16 cellular contexts compared by ENCODE assay signal in genomic region chr5:179154991-179155955, GRCh38.
DNase-seq lines count a peak whose midpoint lies in the region; ATAC-seq and TF ChIP-seq lines count a peak whose summit lies in the region.
"Had no signal": no experiment of that assay in that cellular context is flagged by ENCODE, and none has a peak within 500 bp of the region (broad histone marks: within the 10 kb centered on the region; RNA-seq: fewer than 3 reads in every experiment).

No MANE protein-coding gene starts in this region.

- no peak for TF ChIP-seq CTCF in activated CD8-positive, alpha-beta T cell treated with anti-CD3 and anti-CD28 coated beads for 36 hours (IDR thresholded peaks at IDR 0.05)
- no peak for TF ChIP-seq CTCF in MM.1S (IDR thresholded peaks at IDR 0.05; ENCODE audit: low read length)
- TF ChIP-seq CTCF in WERI-Rb-1 (IDR thresholded peaks at IDR 0.05; ENCODE audit: low read depth, low read length), result no peak
- TF ChIP-seq CTCF in osteoblast (IDR thresholded peaks at IDR 0.05; ENCODE audit: extremely low read depth, low read depth, low read length), result no peak

- H3K9me3 ChIP-seq in MM.1S (replicated peaks; ENCODE audit: insufficient read depth, low read length) (no peaks in the 10 kb centered on the region), WERI-Rb-1 (ENCODE audit: severe bottlenecking) (no peaks in the 10 kb centered on the region), osteoblast (ENCODE audit: low read depth, low read length) (no peaks in the 10 kb centered on the region)

- H3K4me1 ChIP-seq in MM.1S (ENCODE audit: low read length) (peaks cover 16% of the 10 kb centered on the region), osteoblast (ENCODE audit: insufficient read depth, low read length) (no peaks in the 10 kb centered on the region)

- intact Hi-C loops in activated CD8-positive, alpha-beta T cell treated with anti-CD3 and anti-CD28 coated beads for 36 hours (cut with micrococcal nuclease), result no loop called here

- peak; percentile 37 for ATAC-seq in activated CD8-positive, alpha-beta T cell treated with anti-CD3 and anti-CD28 coated beads for 36 hours
- no peak for ATAC-seq in activated CD8-positive, alpha-beta T cell treated with anti-CD3 and anti-CD28 coated beads, Interleukin-2, amount 10 ng/mL, durations not matched to agents 7 days and 5 days
- ATAC-seq in GM18907 (IDR thresholded peaks at IDR 0.05; ENCODE audit: unreplicated experiment) (no peak), HG03442 (IDR thresholded peaks at IDR 0.05; ENCODE audit: unreplicated experiment) (no peak), HG03025 (IDR thresholded peaks at IDR 0.05; ENCODE audit: low FRiP score, unreplicated experiment) (no peak)
- ATAC-seq: activated T-helper 17 cell treated with anti-CD3 and anti-CD28 coated beads, Interleukin-2, amount 50 U/mL, for 72 hours had no signal

- H3K36me3 Mint-ChIP-seq in activated CD8-positive, alpha-beta T cell treated with anti-CD3 and anti-CD28 coated beads for 36 hours (ENCODE audit: low read depth), result no peaks in the 10 kb centered on the region
- H3K36me3 Mint-ChIP-seq in activated CD8-positive, alpha-beta T cell treated with anti-CD3 and anti-CD28 coated beads, Interleukin-2, amount 10 ng/mL, durations not matched to agents 7 days and 5 days (ENCODE audit: low read depth), result no peaks in the 10 kb centered on the region

- H3K4me3 Mint-ChIP-seq in activated CD8-positive, alpha-beta T cell treated with anti-CD3 and anti-CD28 coated beads for 36 hours, result no peak overlapping the region
- no peak overlapping the region for H3K4me3 Mint-ChIP-seq in activated CD8-positive, alpha-beta T cell treated with anti-CD3 and anti-CD28 coated beads, Interleukin-2, amount 10 ng/mL, durations not matched to agents 7 days and 5 days
- H3K4me3 Mint-ChIP-seq: activated T-helper 17 cell treated with anti-CD3 and anti-CD28 coated beads, Interleukin-2, amount 50 U/mL, for 72 hours; HFFc6 had no signal

- H3K36me3 ChIP-seq in MM.1S (replicated peaks; ENCODE audit: insufficient read depth, low read length) (no peaks in the 10 kb centered on the region), WERI-Rb-1 (no peaks in the 10 kb centered on the region), osteoblast (ENCODE audit: insufficient read depth, low read length) (peaks cover 72% of the 10 kb centered on the region)

- H3K4me1 Mint-ChIP-seq in activated CD8-positive, alpha-beta T cell treated with anti-CD3 and anti-CD28 coated beads for 36 hours (ENCODE audit: low read depth), result no peaks in the 10 kb centered on the region
- H3K4me1 Mint-ChIP-seq in activated CD8-positive, alpha-beta T cell treated with anti-CD3 and anti-CD28 coated beads, Interleukin-2, amount 10 ng/mL, durations not matched to agents 7 days and 5 days (ENCODE audit: low read depth), result no peaks in the 10 kb centered on the region
- H3K4me1 Mint-ChIP-seq: activated T-helper 17 cell treated with anti-CD3 and anti-CD28 coated beads, Interleukin-2, amount 50 U/mL, for 72 hours had no signal

- H3K27ac Mint-ChIP-seq in activated CD8-positive, alpha-beta T cell treated with anti-CD3 and anti-CD28 coated beads for 36 hours, result no peak overlapping the region
- no peak overlapping the region for H3K27ac Mint-ChIP-seq in activated CD8-positive, alpha-beta T cell treated with anti-CD3 and anti-CD28 coated beads, Interleukin-2, amount 10 ng/mL, durations not matched to agents 7 days and 5 days
- H3K27ac Mint-ChIP-seq: activated T-helper 17 cell treated with anti-CD3 and anti-CD28 coated beads, Interleukin-2, amount 50 U/mL, for 72 hours; HFFc6 had no signal

- H3K27ac ChIP-seq in MM.1S (ENCODE audit: low read length) (peak overlapping the region; percentile 65; the same call in 1 of the 2 replicates), WERI-Rb-1 (no peak overlapping the region), osteoblast (ENCODE audit: low read depth, low read length) (no peak overlapping the region)
- H3K27ac ChIP-seq: brain microvascular endothelial cell, VCaP had no signal

- no peaks in the 10 kb centered on the region for H3K27me3 Mint-ChIP-seq in activated CD8-positive, alpha-beta T cell treated with anti-CD3 and anti-CD28 coated beads for 36 hours
- no peaks in the 10 kb centered on the region for H3K27me3 Mint-ChIP-seq in activated CD8-positive, alpha-beta T cell treated with anti-CD3 and anti-CD28 coated beads, Interleukin-2, amount 10 ng/mL, durations not matched to agents 7 days and 5 days (ENCODE audit: low read depth)

- H3K9ac ChIP-seq in MM.1S (ENCODE audit: low read length), result peak overlapping the region; percentile 22; the same call in 1 of the 2 replicates

- CTCF ChIA-PET in activated CD8-positive, alpha-beta T cell treated with anti-CD3 and anti-CD28 coated beads for 36 hours (lab: Charles Lee), result no interaction called here
- CTCF ChIA-PET in activated CD8-positive, alpha-beta T cell treated with anti-CD3 and anti-CD28 coated beads, Interleukin-2, amount 10 ng/mL, durations not matched to agents 7 days and 5 days (lab: Charles Lee), result no interaction called here

- no peaks in the 10 kb centered on the region for H4K20me1 ChIP-seq in MM.1S (ENCODE audit: insufficient read depth, low read length)
- H4K20me1 ChIP-seq in osteoblast (ENCODE audit: insufficient read depth, low read length), result peaks cover 7% of the 10 kb centered on the region

- H3K4me2 ChIP-seq in MM.1S (ENCODE audit: low read depth, low read length), result no peak overlapping the region
- H3K4me2 ChIP-seq in osteoblast (ENCODE audit: insufficient read depth, low read length), result no peak overlapping the region

- no peaks in the 10 kb centered on the region for H3K9me2 ChIP-seq in MM.1S (replicated peaks; ENCODE audit: insufficient read depth, low read length)

- H3K27me3 ChIP-seq in MM.1S (replicated peaks; ENCODE audit: insufficient read depth, low read length) (peaks cover 6% of the 10 kb centered on the region; the same call in 1 of the 2 replicates), WERI-Rb-1 (ENCODE audit: insufficient read depth, low read depth, severe bottlenecking) (no peaks in the 10 kb centered on the region), osteoblast (ENCODE audit: insufficient read depth, low read length) (no peaks in the 10 kb centered on the region)
- H3K27me3 ChIP-seq: brain microvascular endothelial cell had no signal

- peak; percentile 18 for DNase-seq in activated CD8-positive, alpha-beta T cell treated with anti-CD3 and anti-CD28 coated beads for 36 hours
- no peak for DNase-seq in activated CD8-positive, alpha-beta T cell treated with anti-CD3 and anti-CD28 coated beads, Interleukin-2, amount 10 ng/mL, durations not matched to agents 7 days and 5 days
- DNase-seq in MM.1S (peak; percentile 55), WERI-Rb-1 (peak; percentile 17), osteoblast (ENCODE audit: insufficient read length, low spot score, missing footprints) (peak; percentile 57)
- DNase-seq: brain microvascular endothelial cell; DMS 273 treated with DMSO at 0.1 percent for 48 hours; effector CD8-positive, alpha-beta T cell; HFFc6; mesendoderm; NCI-H510A had no signal

- H3K9me3 Mint-ChIP-seq in activated CD8-positive, alpha-beta T cell treated with anti-CD3 and anti-CD28 coated beads for 36 hours, result no peaks in the 10 kb centered on the region
- no peaks in the 10 kb centered on the region for H3K9me3 Mint-ChIP-seq in activated CD8-positive, alpha-beta T cell treated with anti-CD3 and anti-CD28 coated beads, Interleukin-2, amount 10 ng/mL, durations not matched to agents 7 days and 5 days (ENCODE audit: insufficient read depth)
- H3K9me3 Mint-ChIP-seq: activated T-helper 17 cell treated with anti-CD3 and anti-CD28 coated beads, Interleukin-2, amount 50 U/mL, for 72 hours; HFFc6 had no signal

- H3K4me3 ChIP-seq in MM.1S (ENCODE audit: low read length) (no peak overlapping the region), WERI-Rb-1 (ENCODE audit: low read depth, low read length) (no peak overlapping the region), osteoblast (ENCODE audit: insufficient read depth, low read length) (no peak overlapping the region)

- H3F3A ChIP-seq in MM.1S (ENCODE audit: insufficient read depth, low read length), result no peaks in the 10 kb centered on the region

- POLR2A ChIA-PET in activated CD8-positive, alpha-beta T cell treated with anti-CD3 and anti-CD28 coated beads for 36 hours (lab: Charles Lee), result interaction anchor here (0.6 kb wide), 1 partner anchor 943 kb away, joined by 3 read pairs; no protein-coding TSS in a partner anchor
- POLR2A ChIA-PET in activated CD8-positive, alpha-beta T cell treated with anti-CD3 and anti-CD28 coated beads, Interleukin-2, amount 10 ng/mL, durations not matched to agents 7 days and 5 days (lab: Charles Lee), result no interaction called here

- H2AFZ ChIP-seq in MM.1S (ENCODE audit: low read length), result peak overlapping the region; percentile 38; the same call in 1 of the 2 replicates
- H2AFZ ChIP-seq in osteoblast (ENCODE audit: low read length), result no peak overlapping the region

- H3K79me2 ChIP-seq in MM.1S (ENCODE audit: low read length), result no peaks in the 10 kb centered on the region
- peaks cover 7% of the 10 kb centered on the region for H3K79me2 ChIP-seq in osteoblast (ENCODE audit: insufficient read depth, low read length)
